In genomic region chr2:60992985-60993392, GRCh38 we compare ENCODE assay signal across 10 cellular contexts. TPM values are rescaled to one million over a fixed set of nuclear protein-coding genes. Genes with fewer than 3 reads are reported as not detected.
DNase-seq lines count a peak whose midpoint lies in the region; ATAC-seq, FAIRE-seq and TF ChIP-seq lines count a peak whose summit lies in the region.
"Had no signal": no experiment of that assay in that cellular context is flagged by ENCODE, and none has a peak within 500 bp of the region (broad histone marks: within the 10 kb centered on the region; RNA-seq: fewer than 3 reads in every experiment).

No MANE protein-coding gene starts in this region.

- no peak for TF ChIP-seq POLR2A in right lobe of liver (IDR thresholded peaks at IDR 0.05)
- TF ChIP-seq POLR2A in HepG2 (IDR thresholded peaks at IDR 0.05; ENCODE audit: insufficient read depth in 1 of 2, low read depth in 2 of 2, low read length in 2 of 2), result no peak

- no peaks in the 10 kb centered on the region for H3K79me2 ChIP-seq in HepG2 (ENCODE audit: insufficient read depth, low read length)

- CTCF ChIA-PET in HepG2 (lab: Yijun Ruan, JAX; ENCODE audit: low intra/inter-chr PET ratio, low total read pairs), result no interaction called here

- ATAC-seq in right lobe of liver, result peak; percentile 60 to 89 (median 75)
- ATAC-seq in HepG2, result no peak
- ATAC-seq in HG03135 (IDR thresholded peaks at IDR 0.05; ENCODE audit: unreplicated experiment), result peak; percentile 98

- no peaks in the 10 kb centered on the region for H3K27me3 ChIP-seq in right lobe of liver
- H3K27me3 ChIP-seq in HepG2 (ENCODE audit: control insufficient read depth in 1 of 2, insufficient read depth in 2 of 2, low read length in 2 of 2), result no peaks in the 10 kb centered on the region

- no peak overlapping the region for H3K9ac ChIP-seq in HepG2 (ENCODE audit: insufficient read depth, low read depth, low read length)

- H3K9me3 Mint-ChIP-seq in activated T-helper 1 cell treated with anti-CD3 and anti-CD28 coated beads, Interleukin-12 subunit alpha, Interleukin-12 subunit beta, Interleukin-2, Interleukin-4 antibody, amounts not matched to agents 30 ng/mL and 10 ng/mL and 1 ng/mL, durations not matched to agents 14 hours and 24 hours and 36 hours, result peaks cover 21% of the 10 kb centered on the region

- DNase-seq in right lobe of liver, result no peak
- no peak for DNase-seq in HepG2 (ENCODE audit: low spot score)
- DNase-seq in activated T-helper 1 cell treated with anti-CD3 and anti-CD28 coated beads, Interleukin-12 subunit alpha, Interleukin-12 subunit beta, Interleukin-2, Interleukin-4 antibody, amounts not matched to agents 30 ng/mL and 10 ng/mL and 1 ng/mL, durations not matched to agents 14 hours and 24 hours and 36 hours (ENCODE audit: low spot score), result no peak
- DNase-seq in KBM-7, result no peak
- no peak for DNase-seq in NCI-H748 (lab: John Stamatoyannopoulos, UW; ENCODE audit: unreplicated experiment)
- no peak for DNase-seq in NCI-H1694 treated with DMSO at 0.1 percent for 48 hours (lab: John Stamatoyannopoulos, UW)
- DNase-seq in HuH-7 (ENCODE audit: low spot score), result no peak

- H3K27ac Mint-ChIP-seq in activated T-helper 1 cell treated with anti-CD3 and anti-CD28 coated beads, Interleukin-12 subunit alpha, Interleukin-12 subunit beta, Interleukin-2, Interleukin-4 antibody, amounts not matched to agents 30 ng/mL and 10 ng/mL and 1 ng/mL, durations not matched to agents 14 hours and 24 hours and 36 hours, result peak overlapping the region; percentile 18

- in situ Hi-C loops in HepG2 (cut with HindIII; ENCODE audit: extremely low pct_ligation_motif_present, low pct_unique_long_range_greater_than_20kb) (no loop called here), KBM-7 (cut with MboI; ENCODE audit: low pct_unique_long_range_greater_than_20kb, low sequenced_read_pairs) (loop anchor here (25.0 kb wide), 1 partner anchor 181 kb away; no protein-coding TSS in a partner anchor)

- H3K4me3 ChIP-seq in right lobe of liver, result no peak overlapping the region
- H3K4me3 ChIP-seq in HepG2 (replicated peaks in 1 of 3; ENCODE audit: insufficient read depth in 1 of 3, low read depth in 2 of 3, low read length in 3 of 3), result no peak overlapping the region

- H3K9me3 ChIP-seq in right lobe of liver (peaks cover 0 to 12% (median 5%) of the 10 kb centered on the region in 4 donors), HepG2 (ENCODE audit: low read length) (peaks cover 23% of the 10 kb centered on the region)

- H3K4me1 Mint-ChIP-seq in activated T-helper 1 cell treated with anti-CD3 and anti-CD28 coated beads, Interleukin-12 subunit alpha, Interleukin-12 subunit beta, Interleukin-2, Interleukin-4 antibody, amounts not matched to agents 30 ng/mL and 10 ng/mL and 1 ng/mL, durations not matched to agents 14 hours and 24 hours and 36 hours (ENCODE audit: low read depth), result peaks cover 15% of the 10 kb centered on the region

- no peak overlapping the region for H2AFZ ChIP-seq in HepG2 (ENCODE audit: low read length)

- no peaks in the 10 kb centered on the region for H3K27me3 Mint-ChIP-seq in activated T-helper 1 cell treated with anti-CD3 and anti-CD28 coated beads, Interleukin-12 subunit alpha, Interleukin-12 subunit beta, Interleukin-2, Interleukin-4 antibody, amounts not matched to agents 30 ng/mL and 10 ng/mL and 1 ng/mL, durations not matched to agents 14 hours and 24 hours and 36 hours (ENCODE audit: insufficient read depth)

- H3K36me3 Mint-ChIP-seq in activated T-helper 1 cell treated with anti-CD3 and anti-CD28 coated beads, Interleukin-12 subunit alpha, Interleukin-12 subunit beta, Interleukin-2, Interleukin-4 antibody, amounts not matched to agents 30 ng/mL and 10 ng/mL and 1 ng/mL, durations not matched to agents 14 hours and 24 hours and 36 hours (ENCODE audit: low read depth), result peaks cover 15% of the 10 kb centered on the region

- no peak for TF ChIP-seq RAD21 in HepG2 (CRISPR knock-in tag; IDR thresholded peaks at IDR 0.05)

- H3K27ac ChIP-seq in right lobe of liver (peak overlapping the region in 1 of 3 donors; percentile 28), HepG2 (ENCODE audit: extremely low read length, insufficient read depth, low read length) (no peak overlapping the region)
- H3K27ac ChIP-seq: C4-2B, epithelial cell of prostate had no signal

- TF ChIP-seq CTCF in right lobe of liver (IDR thresholded peaks at IDR 0.05) (no peak), HepG2 (CRISPR knock-in tag; IDR thresholded peaks at IDR 0.05) (no peak)

- intact Hi-C loops in right lobe of liver (cut with DNase I), result loop anchor here in 1 of 2 donors (10.0 kb wide), 1 partner anchor 198 kb away; no protein-coding TSS in a partner anchor
- intact Hi-C loops in HepG2 (cut with micrococcal nuclease; ENCODE audit: unreplicated experiment), result no loop called here
- intact Hi-C loops in activated T-helper 1 cell treated with anti-CD3 and anti-CD28 coated beads, Interleukin-12 subunit alpha, Interleukin-12 subunit beta, Interleukin-2, Interleukin-4 antibody, amounts not matched to agents 30 ng/mL and 10 ng/mL and 1 ng/mL, durations not matched to agents 14 hours and 24 hours and 36 hours (cut with micrococcal nuclease), result loop anchor here (10.0 kb wide), 1 partner anchor 48 kb away; no protein-coding TSS in a partner anchor

- no peak overlapping the region for H3K4me2 ChIP-seq in HepG2 (ENCODE audit: low read depth, low read length)

- no peaks in the 10 kb centered on the region for H4K20me1 ChIP-seq in HepG2 (ENCODE audit: insufficient read depth, low read length)

- H3K4me1 ChIP-seq in right lobe of liver (peaks cover 0 to 5% (median 0%) of the 10 kb centered on the region in 4 donors), HepG2 (ENCODE audit: insufficient read depth, low read length) (no peaks in the 10 kb centered on the region)

- FAIRE-seq in HepG2 (lab: Jason Lieb, UNC), result no peak

- H3K4me3 Mint-ChIP-seq in activated T-helper 1 cell treated with anti-CD3 and anti-CD28 coated beads, Interleukin-12 subunit alpha, Interleukin-12 subunit beta, Interleukin-2, Interleukin-4 antibody, amounts not matched to agents 30 ng/mL and 10 ng/mL and 1 ng/mL, durations not matched to agents 14 hours and 24 hours and 36 hours, result no peak overlapping the region

- POLR2A ChIA-PET in HepG2 (lab: Yijun Ruan, JAX), result no interaction called here

- 64% methylated on average over 4 of the region's 7 CpGs for WGBS in right lobe of liver (ENCODE audit: insufficient coverage, low coverage, low lambda C conversion rate, missing lambda C conversion rate)
- 100% methylated on average over 7 of the region's 7 CpGs for WGBS in HepG2 (ENCODE audit: low lambda C conversion rate)

- no TSS peak for BruUV-seq in HepG2 (replicated peaks; lab: Mats Ljungman, UMichigan)

- H3K36me3 ChIP-seq in right lobe of liver, result no peaks in the 10 kb centered on the region
- peaks cover 18 to 79% of the 10 kb centered on the region in 2 experiments for H3K36me3 ChIP-seq in HepG2 (replicated peaks in 1 of 2; ENCODE audit: control insufficient read depth in 1 of 2, insufficient read depth in 2 of 2, low read length in 2 of 2)

- no peak for TF ChIP-seq EP300 in HepG2 (IDR thresholded peaks at IDR 0.05; ENCODE audit: low read depth in 2 of 2, low read length in 2 of 2)
- no peak for TF ChIP-seq EP300 in HepG2 (CRISPR knock-in tag; IDR thresholded peaks at IDR 0.05; ENCODE audit: borderline replicate concordance)

RNA-seq across cellular contexts. Expression of gene PEX13, which starts 24.5 kb away (rescaled TPM):
- total RNA-seq in right lobe of liver (10 to 100 TPM; 23.0 to 34.3 (median 26.3) TPM), HepG2 (2016; rRNA removed; fragmentation: Illumina TruSeq; extraction: Trizol) (63.1 and 75.9 TPM in 2 replicates)
- total RNA-seq in HepG2 (2016; cell fraction: cytosol; rRNA removed; fragmentation: Illumina TruSeq; extraction: Trizol; ENCODE audit: low read depth), result 29.0 and 31.0 TPM in 2 replicates
- 61.3 and 73.7 TPM in 2 replicates for total RNA-seq in HepG2 (2016; cell fraction: insoluble cytoplasmic fraction; rRNA removed; fragmentation: Illumina TruSeq; extraction: Trizol)
- 48.9 and 49.5 TPM in 2 replicates for total RNA-seq in HepG2 (2016; cell fraction: membrane; rRNA removed; fragmentation: Illumina TruSeq; extraction: Trizol)
- 75.5 and 79.5 TPM in 2 replicates for total RNA-seq in HepG2 (2016; cell fraction: nucleus; rRNA removed; fragmentation: Illumina TruSeq; extraction: Trizol)
- polyA plus RNA-seq in HepG2 (2011; rRNA removed), result 42.1 and 47.9 TPM in 2 replicates
- polyA plus RNA-seq in HepG2 (2011; cell fraction: cytosol; rRNA removed), result 38.1 and 43.8 TPM in 2 replicates
- 16.4 and 19.1 TPM in 2 replicates for polyA plus RNA-seq in HepG2 (2011; cell fraction: nucleus; rRNA removed)
- polyA plus RNA-seq in HepG2 (2012), result 27.3 and 33.4 TPM in 2 replicates
- polyA plus RNA-seq in HepG2 (2016; cell fraction: cytosol; fragmentation: Illumina TruSeq; extraction: Trizol; ENCODE audit: low read depth), result 25.3 and 36.5 TPM in 2 replicates
- polyA plus RNA-seq in HepG2 (2016; cell fraction: insoluble cytoplasmic fraction; fragmentation: Illumina TruSeq; extraction: Trizol; ENCODE audit: low read depth), result 45.3 and 45.9 TPM in 2 replicates
- polyA plus RNA-seq in HepG2 (2016; cell fraction: membrane; fragmentation: Illumina TruSeq; extraction: Trizol; ENCODE audit: low read depth), result 36.8 and 42.1 TPM in 2 replicates
- polyA plus RNA-seq in HepG2 (2016; cell fraction: nucleus; fragmentation: Illumina TruSeq; extraction: Trizol; ENCODE audit: insufficient read depth, low read depth), result 48.0 and 48.4 TPM in 2 replicates
- polyA minus RNA-seq in HepG2 (2011; rRNA and poly(A)+ RNA removed; ENCODE audit: low replicate concordance), result 35.3 and 78.6 TPM in 2 replicates
- 29.3 and 30.9 TPM in 2 replicates for polyA minus RNA-seq in HepG2 (2011; cell fraction: cytosol; rRNA and poly(A)+ RNA removed)
- 93.1 and 98.1 TPM in 2 replicates for polyA minus RNA-seq in HepG2 (2011; cell fraction: nucleus; rRNA and poly(A)+ RNA removed)
- 15.9 and 20.0 TPM in 2 replicates for total RNA-seq in activated T-helper 1 cell treated with anti-CD3 and anti-CD28 coated beads, Interleukin-12 subunit alpha, Interleukin-12 subunit beta, Interleukin-2, Interleukin-4 antibody, amounts not matched to agents 30 ng/mL and 10 ng/mL and 1 ng/mL, durations not matched to agents 14 hours and 24 hours and 36 hours

RNA-seq across cellular contexts. Expression of gene PUS10, which starts 25.1 kb away (rescaled TPM):
- 10 to 100 TPM in 5 of 6 experiments, 1 to 10 TPM in 1; 8.6 to 15.3 (median 13.1) TPM for total RNA-seq in right lobe of liver
- total RNA-seq in HepG2 (2016; rRNA removed; fragmentation: Illumina TruSeq; extraction: Trizol), result 44.3 and 52.8 TPM in 2 replicates
- 7.9 and 9.1 TPM in 2 replicates for total RNA-seq in HepG2 (2016; cell fraction: cytosol; rRNA removed; fragmentation: Illumina TruSeq; extraction: Trizol; ENCODE audit: low read depth)
- total RNA-seq in HepG2 (2016; cell fraction: insoluble cytoplasmic fraction; rRNA removed; fragmentation: Illumina TruSeq; extraction: Trizol), result 41.8 and 52.5 TPM in 2 replicates
- 15.6 and 18.7 TPM in 2 replicates for total RNA-seq in HepG2 (2016; cell fraction: membrane; rRNA removed; fragmentation: Illumina TruSeq; extraction: Trizol)
- 57.0 and 59.6 TPM in 2 replicates for total RNA-seq in HepG2 (2016; cell fraction: nucleus; rRNA removed; fragmentation: Illumina TruSeq; extraction: Trizol)
- polyA plus RNA-seq in HepG2 (2011; rRNA removed), result 33.1 and 41.4 TPM in 2 replicates
- polyA plus RNA-seq in HepG2 (2011; cell fraction: cytosol; rRNA removed), result 18.5 and 21.5 TPM in 2 replicates
- polyA plus RNA-seq in HepG2 (2011; cell fraction: nucleus; rRNA removed), result 39.8 and 48.9 TPM in 2 replicates
- polyA plus RNA-seq in HepG2 (2012), result 16.7 and 41.9 TPM in 2 replicates
- polyA plus RNA-seq in HepG2 (2016; cell fraction: cytosol; fragmentation: Illumina TruSeq; extraction: Trizol; ENCODE audit: low read depth), result 2.6 and 3.6 TPM in 2 replicates
- 35.0 and 35.6 TPM in 2 replicates for polyA plus RNA-seq in HepG2 (2016; cell fraction: insoluble cytoplasmic fraction; fragmentation: Illumina TruSeq; extraction: Trizol; ENCODE audit: low read depth)
- 6.0 and 6.5 TPM in 2 replicates for polyA plus RNA-seq in HepG2 (2016; cell fraction: membrane; fragmentation: Illumina TruSeq; extraction: Trizol; ENCODE audit: low read depth)
- polyA plus RNA-seq in HepG2 (2016; cell fraction: nucleus; fragmentation: Illumina TruSeq; extraction: Trizol; ENCODE audit: insufficient read depth, low read depth), result 38.1 and 42.1 TPM in 2 replicates
- polyA minus RNA-seq in HepG2 (2011; rRNA and poly(A)+ RNA removed; ENCODE audit: low replicate concordance), result 1.4 and 19.1 TPM in 2 replicates
- 28.0 and 29.0 TPM in 2 replicates for polyA minus RNA-seq in HepG2 (2011; cell fraction: cytosol; rRNA and poly(A)+ RNA removed)
- 188 and 197 TPM in 2 replicates for polyA minus RNA-seq in HepG2 (2011; cell fraction: nucleus; rRNA and poly(A)+ RNA removed)
- 5.9 and 7.6 TPM in 2 replicates for total RNA-seq in activated T-helper 1 cell treated with anti-CD3 and anti-CD28 coated beads, Interleukin-12 subunit alpha, Interleukin-12 subunit beta, Interleukin-2, Interleukin-4 antibody, amounts not matched to agents 30 ng/mL and 10 ng/mL and 1 ng/mL, durations not matched to agents 14 hours and 24 hours and 36 hours
